In the genomic region with DNA sequence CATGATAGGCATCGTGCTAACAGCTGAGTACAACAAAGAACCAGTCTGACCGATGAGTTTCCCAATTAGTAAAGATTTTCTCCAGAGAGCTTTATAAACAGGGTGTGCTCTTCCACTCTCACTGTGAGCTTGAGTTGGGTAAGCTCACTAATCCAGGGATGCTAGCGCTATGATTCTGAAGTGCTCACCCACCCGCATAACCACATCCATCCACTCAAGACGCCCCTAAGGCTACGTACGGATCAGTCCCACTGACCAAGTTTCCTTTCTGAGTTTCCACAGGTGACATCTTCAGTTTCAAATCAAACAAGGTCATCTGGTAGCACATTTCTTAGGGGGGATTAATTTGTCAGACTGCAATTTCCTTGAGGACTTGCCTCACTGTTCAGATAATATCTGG, we compare ENCODE assay signal across 20 cellular contexts.
"Had no signal": no experiment of that assay in that cellular context is flagged by ENCODE, and none has a peak within 500 bp of the region (broad histone marks: within the 10 kb centered on the region; RNA-seq: fewer than 3 reads in every experiment).

No MANE protein-coding gene starts in this region.

- H3K27ac ChIP-seq: epithelial cell of prostate, gastrocnemius medialis, left lung, right lobe of liver, tibial nerve had no signal

- H3K4me1 ChIP-seq: gastrocnemius medialis, left lung, right lobe of liver, tibial nerve had no signal

- H3K27me3 ChIP-seq: gastrocnemius medialis, left lung, right lobe of liver, tibial nerve had no signal

- H3K4me3 ChIP-seq: gastrocnemius medialis, left lung, lung, mucosa of descending colon, right lobe of liver, tibial nerve had no signal

- H3K36me3 ChIP-seq: gastrocnemius medialis, left lung, right lobe of liver, tibial nerve had no signal

- H3K9me3 ChIP-seq: gastrocnemius medialis, left lung, mucosa of descending colon, right lobe of liver, tibial nerve had no signal

- DNase-seq: activated CD4-positive, alpha-beta memory T cell treated with anti-CD3 and anti-CD28 coated beads for 36 hours; activated CD4-positive, CD25-positive, alpha-beta regulatory T cell treated with anti-CD3 and anti-CD28 coated beads, Interleukin-2, amount 50 U/mL, for 72 hours; activated CD8-positive, alpha-beta memory T cell treated with anti-CD3 and anti-CD28 coated beads, Interleukin-2, amount 50 U/mL, for 4 hours; activated gamma-delta T cell treated with Interleukin-2 at 50 U/mL for 16 hours; activated naive CD4-positive, alpha-beta T cell treated with anti-CD3 and anti-CD28 coated beads, Interleukin-2, amount 50 U/mL, for 16 hours; activated T-cell treated with anti-CD3 and anti-CD28 coated beads, Interleukin-2, amount 50 U/mL, for 24 hours; anterior cingulate cortex; effector CD8-positive, alpha-beta T cell; gastrocnemius medialis; glutamatergic neuron; left lung; mucosa of descending colon; right lobe of liver; stimulated activated CD4-positive, alpha-beta T cell treated with anti-CD3 and anti-CD28 coated beads, Interleukin-4, amount 100 ng/mL, for 24 hours; stimulated activated CD8-positive, alpha-beta memory T cell treated with anti-CD3 and anti-CD28 coated beads, Interleukin-4, amount 100 ng/mL, for 48 hours; T-cell; T-helper 9 cell had no signal
